8 cellular contexts compared by ENCODE assay signal in the genomic region with DNA sequence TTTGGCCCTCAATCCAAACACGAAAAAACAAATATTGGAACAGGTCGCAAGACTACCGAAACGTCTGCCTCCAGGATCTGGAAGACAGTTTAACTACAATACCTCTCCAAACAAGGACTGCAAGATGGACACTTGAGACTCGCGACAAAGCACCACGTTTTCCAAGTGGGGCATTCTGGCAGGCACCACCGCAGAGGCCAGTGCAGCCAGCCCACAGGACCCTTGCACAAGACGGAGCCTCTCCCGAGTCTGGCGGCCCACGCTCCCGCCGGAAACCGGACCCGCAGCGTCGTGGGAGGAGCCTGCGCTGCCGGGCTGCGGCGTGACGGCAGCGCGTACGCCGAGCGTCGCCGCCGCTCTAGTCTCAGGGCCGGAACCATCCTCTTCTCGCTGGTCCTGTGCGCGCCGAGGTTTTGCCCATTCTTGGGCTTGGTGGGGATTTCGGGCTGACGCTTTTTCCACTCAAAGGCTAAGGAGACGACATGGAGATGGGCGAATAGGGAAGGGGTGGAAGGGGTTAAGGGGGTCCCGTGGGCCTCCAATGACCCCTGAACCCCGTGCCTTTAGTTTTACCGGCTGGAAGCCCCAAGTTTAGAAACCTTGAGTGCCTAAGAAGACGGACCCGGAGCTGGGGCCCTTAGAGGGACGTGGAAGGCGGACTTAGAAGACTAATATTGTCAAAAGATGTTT. TPM values are rescaled to one million over a fixed set of nuclear protein-coding genes. Genes with fewer than 3 reads are reported as not detected.
DNase-seq lines count a peak whose midpoint lies in the region; ATAC-seq and TF ChIP-seq lines count a peak whose summit lies in the region.

A gene (minus strand): TSS at position 283 of the 690 bp plus-strand sequence. CDS start 109 bp downstream, at position 174.

- H3K4me3 Mint-ChIP-seq in WTC11 = peak within 1 kb of the TSS; percentile 93

- peak; percentile 75 for DNase-seq in NCI-H2196 treated with DMSO at 0.1 percent for 48 hours (lab: John Stamatoyannopoulos, UW; ENCODE audit: unreplicated experiment)
- DNase-seq in WTC11 (ENCODE audit: low spot score) = peak; percentile 60
- DNase-seq in cardiac fibroblast (ENCODE audit: low read depth in 2 of 2) = peak; percentile 78 to 85
- peak; percentile 67 for DNase-seq in islet precursor cell
- peak; percentile 64 to 76 (median 71) for DNase-seq in stimulated activated CD4-positive, alpha-beta T cell treated with anti-CD3 and anti-CD28 coated beads, Interleukin-12 subunit alpha, Interleukin-12 subunit beta, amount 100 ng/mL, for 48 hours (ENCODE audit: low read depth in 2 of 3, low spot score in 1 of 3)

- H3K9me3 Mint-ChIP-seq in WTC11 = peaks cover 39% of the 10 kb centered on the region

- H3K4me3 ChIP-seq in ACC112 (ENCODE audit: low read depth, low read length) (peak within 1 kb of the TSS; percentile 97), cardiac fibroblast (replicated peaks in 1 of 2; ENCODE audit: low read depth in 2 of 2, low read length in 2 of 2) (peak within 1 kb of the TSS; percentile 82 to 95)

- peaks cover 19% of the 10 kb centered on the region for H3K36me3 Mint-ChIP-seq in WTC11

- TF ChIP-seq CTCF in WTC11 (IDR thresholded peaks at IDR 0.05) (no peak), cardiac fibroblast (IDR thresholded peaks at IDR 0.05; ENCODE audit: low read depth, low read length) (no peak)

- H3K4me1 ChIP-seq in ACC112 (ENCODE audit: control insufficient read depth, insufficient read depth, low read length, unreplicated experiment) = peaks cover 21% of the 10 kb centered on the region

- peaks cover 31% of the 10 kb centered on the region for H3K27me3 Mint-ChIP-seq in WTC11 (ENCODE audit: low read depth)

- peak within 1 kb of the TSS; percentile 98 for H2AFZ ChIP-seq in ACC112 (ENCODE audit: low read length, unreplicated experiment)

- CTCF ChIA-PET in WTC11 (lab: Charles Lee) = interaction anchor here (1.3 kb wide), 1 partner anchor 24 kb away, joined by 13 read pairs; no protein-coding TSS in a partner anchor

- ATAC-seq in GM18861 (IDR thresholded peaks at IDR 0.05; ENCODE audit: unreplicated experiment) (peak; percentile 99), HG03095 (IDR thresholded peaks at IDR 0.05; ENCODE audit: unreplicated experiment) (peak; percentile 100), WTC11 (peak; percentile 99)

- H3K36me3 ChIP-seq in ACC112 (ENCODE audit: insufficient read depth, low read length) = peaks cover 10% of the 10 kb centered on the region

- H3K79me2 ChIP-seq in ACC112 (ENCODE audit: control insufficient read depth, insufficient read depth, low read length, unreplicated experiment) = peaks cover 37% of the 10 kb centered on the region

- H3K27ac ChIP-seq in ACC112 (ENCODE audit: low read depth, low read length) = peak within 1 kb of the TSS; percentile 51

- no peaks in the 10 kb centered on the region for H3K27me3 ChIP-seq in ACC112 (ENCODE audit: insufficient read depth, low read length)

- POLR2A ChIA-PET in WTC11 (lab: Charles Lee) = no interaction called here

- H3K27ac Mint-ChIP-seq in WTC11 = peak within 1 kb of the TSS; percentile 82

- peaks cover 16% of the 10 kb centered on the region for H3K4me1 Mint-ChIP-seq in WTC11

TF ChIP-seq in WTC11, 78 proteins besides CTCF, POLR2A, EP300 and RAD21 (continues in another document):
- TF ChIP-seq CBFB (CRISPR knock-in tag; IDR thresholded peaks at IDR 0.05; ENCODE audit: low read depth) = no peak
- peak; percentile 80; the same call in 1 of the 2 replicates for TF ChIP-seq TEAD1 (CRISPR knock-in tag; IDR thresholded peaks at IDR 0.05)
- TF ChIP-seq, protein P1, sequence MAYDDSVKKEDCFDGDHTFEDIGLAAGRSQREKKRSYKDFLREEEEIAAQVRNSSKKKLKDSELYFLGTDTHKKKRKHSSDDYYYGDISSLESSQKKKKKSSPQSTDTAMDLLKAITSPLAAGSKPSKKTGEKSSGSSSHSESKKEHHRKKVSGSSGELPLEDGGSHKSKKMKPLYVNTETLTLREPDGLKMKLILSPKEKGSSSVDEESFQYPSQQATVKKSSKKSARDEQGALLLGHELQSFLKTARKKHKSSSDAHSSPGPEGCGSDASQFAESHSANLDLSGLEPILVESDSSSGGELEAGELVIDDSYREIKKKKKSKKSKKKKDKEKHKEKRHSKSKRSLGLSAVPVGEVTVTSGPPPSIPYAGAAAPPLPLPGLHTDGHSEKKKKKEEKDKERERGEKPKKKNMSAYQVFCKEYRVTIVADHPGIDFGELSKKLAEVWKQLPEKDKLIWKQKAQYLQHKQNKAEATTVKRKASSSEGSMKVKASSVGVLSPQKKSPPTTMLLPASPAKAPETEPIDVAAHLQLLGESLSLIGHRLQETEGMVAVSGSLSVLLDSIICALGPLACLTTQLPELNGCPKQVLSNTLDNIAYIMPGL (CRISPR knock-in tag; IDR thresholded peaks at IDR 0.05) = peak; percentile 78; the same call in 1 of the 2 replicates
- no peak for TF ChIP-seq NFE2L1 (CRISPR knock-in tag; IDR thresholded peaks at IDR 0.05)
- TF ChIP-seq, protein P2, sequence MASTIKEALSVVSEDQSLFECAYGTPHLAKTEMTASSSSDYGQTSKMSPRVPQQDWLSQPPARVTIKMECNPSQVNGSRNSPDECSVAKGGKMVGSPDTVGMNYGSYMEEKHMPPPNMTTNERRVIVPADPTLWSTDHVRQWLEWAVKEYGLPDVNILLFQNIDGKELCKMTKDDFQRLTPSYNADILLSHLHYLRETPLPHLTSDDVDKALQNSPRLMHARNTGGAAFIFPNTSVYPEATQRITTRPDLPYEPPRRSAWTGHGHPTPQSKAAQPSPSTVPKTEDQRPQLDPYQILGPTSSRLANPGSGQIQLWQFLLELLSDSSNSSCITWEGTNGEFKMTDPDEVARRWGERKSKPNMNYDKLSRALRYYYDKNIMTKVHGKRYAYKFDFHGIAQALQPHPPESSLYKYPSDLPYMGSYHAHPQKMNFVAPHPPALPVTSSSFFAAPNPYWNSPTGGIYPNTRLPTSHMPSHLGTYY (CRISPR knock-in tag; IDR thresholded peaks at IDR 0.05) = no peak
- TF ChIP-seq, protein P3, sequence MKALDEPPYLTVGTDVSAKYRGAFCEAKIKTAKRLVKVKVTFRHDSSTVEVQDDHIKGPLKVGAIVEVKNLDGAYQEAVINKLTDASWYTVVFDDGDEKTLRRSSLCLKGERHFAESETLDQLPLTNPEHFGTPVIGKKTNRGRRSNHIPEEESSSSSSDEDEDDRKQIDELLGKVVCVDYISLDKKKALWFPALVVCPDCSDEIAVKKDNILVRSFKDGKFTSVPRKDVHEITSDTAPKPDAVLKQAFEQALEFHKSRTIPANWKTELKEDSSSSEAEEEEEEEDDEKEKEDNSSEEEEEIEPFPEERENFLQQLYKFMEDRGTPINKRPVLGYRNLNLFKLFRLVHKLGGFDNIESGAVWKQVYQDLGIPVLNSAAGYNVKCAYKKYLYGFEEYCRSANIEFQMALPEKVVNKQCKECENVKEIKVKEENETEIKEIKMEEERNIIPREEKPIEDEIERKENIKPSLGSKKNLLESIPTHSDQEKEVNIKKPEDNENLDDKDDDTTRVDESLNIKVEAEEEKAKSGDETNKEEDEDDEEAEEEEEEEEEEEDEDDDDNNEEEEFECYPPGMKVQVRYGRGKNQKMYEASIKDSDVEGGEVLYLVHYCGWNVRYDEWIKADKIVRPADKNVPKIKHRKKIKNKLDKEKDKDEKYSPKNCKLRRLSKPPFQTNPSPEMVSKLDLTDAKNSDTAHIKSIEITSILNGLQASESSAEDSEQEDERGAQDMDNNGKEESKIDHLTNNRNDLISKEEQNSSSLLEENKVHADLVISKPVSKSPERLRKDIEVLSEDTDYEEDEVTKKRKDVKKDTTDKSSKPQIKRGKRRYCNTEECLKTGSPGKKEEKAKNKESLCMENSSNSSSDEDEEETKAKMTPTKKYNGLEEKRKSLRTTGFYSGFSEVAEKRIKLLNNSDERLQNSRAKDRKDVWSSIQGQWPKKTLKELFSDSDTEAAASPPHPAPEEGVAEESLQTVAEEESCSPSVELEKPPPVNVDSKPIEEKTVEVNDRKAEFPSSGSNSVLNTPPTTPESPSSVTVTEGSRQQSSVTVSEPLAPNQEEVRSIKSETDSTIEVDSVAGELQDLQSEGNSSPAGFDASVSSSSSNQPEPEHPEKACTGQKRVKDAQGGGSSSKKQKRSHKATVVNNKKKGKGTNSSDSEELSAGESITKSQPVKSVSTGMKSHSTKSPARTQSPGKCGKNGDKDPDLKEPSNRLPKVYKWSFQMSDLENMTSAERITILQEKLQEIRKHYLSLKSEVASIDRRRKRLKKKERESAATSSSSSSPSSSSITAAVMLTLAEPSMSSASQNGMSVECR (CRISPR knock-in tag; IDR thresholded peaks at IDR 0.05; ENCODE audit: borderline replicate concordance) = peak; percentile 77; the same call in 1 of the 2 replicates
- TF ChIP-seq, protein P4, sequence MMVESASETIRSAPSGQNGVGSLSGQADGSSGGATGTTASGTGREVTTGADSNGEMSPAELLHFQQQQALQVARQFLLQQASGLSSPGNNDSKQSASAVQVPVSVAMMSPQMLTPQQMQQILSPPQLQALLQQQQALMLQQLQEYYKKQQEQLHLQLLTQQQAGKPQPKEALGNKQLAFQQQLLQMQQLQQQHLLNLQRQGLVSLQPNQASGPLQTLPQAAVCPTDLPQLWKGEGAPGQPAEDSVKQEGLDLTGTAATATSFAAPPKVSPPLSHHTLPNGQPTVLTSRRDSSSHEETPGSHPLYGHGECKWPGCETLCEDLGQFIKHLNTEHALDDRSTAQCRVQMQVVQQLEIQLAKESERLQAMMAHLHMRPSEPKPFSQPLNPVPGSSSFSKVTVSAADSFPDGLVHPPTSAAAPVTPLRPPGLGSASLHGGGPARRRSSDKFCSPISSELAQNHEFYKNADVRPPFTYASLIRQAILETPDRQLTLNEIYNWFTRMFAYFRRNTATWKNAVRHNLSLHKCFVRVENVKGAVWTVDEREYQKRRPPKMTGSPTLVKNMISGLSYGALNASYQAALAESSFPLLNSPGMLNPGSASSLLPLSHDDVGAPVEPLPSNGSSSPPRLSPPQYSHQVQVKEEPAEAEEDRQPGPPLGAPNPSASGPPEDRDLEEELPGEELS (CRISPR knock-in tag; IDR thresholded peaks at IDR 0.05) = peak; percentile 73
- no peak for TF ChIP-seq ZNF138 (CRISPR knock-in tag; conservative IDR thresholded peaks at IDR 0.05)
- TF ChIP-seq, protein P5, sequence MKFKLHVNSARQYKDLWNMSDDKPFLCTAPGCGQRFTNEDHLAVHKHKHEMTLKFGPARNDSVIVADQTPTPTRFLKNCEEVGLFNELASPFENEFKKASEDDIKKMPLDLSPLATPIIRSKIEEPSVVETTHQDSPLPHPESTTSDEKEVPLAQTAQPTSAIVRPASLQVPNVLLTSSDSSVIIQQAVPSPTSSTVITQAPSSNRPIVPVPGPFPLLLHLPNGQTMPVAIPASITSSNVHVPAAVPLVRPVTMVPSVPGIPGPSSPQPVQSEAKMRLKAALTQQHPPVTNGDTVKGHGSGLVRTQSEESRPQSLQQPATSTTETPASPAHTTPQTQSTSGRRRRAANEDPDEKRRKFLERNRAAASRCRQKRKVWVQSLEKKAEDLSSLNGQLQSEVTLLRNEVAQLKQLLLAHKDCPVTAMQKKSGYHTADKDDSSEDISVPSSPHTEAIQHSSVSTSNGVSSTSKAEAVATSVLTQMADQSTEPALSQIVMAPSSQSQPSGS (CRISPR knock-in tag; IDR thresholded peaks at IDR 0.05; ENCODE audit: borderline replicate concordance, low read depth) = no peak
- peak; percentile 60 for TF ChIP-seq FOXK1 (CRISPR knock-in tag; IDR thresholded peaks at IDR 0.05)

RNA-seq across cellular contexts. Expression of the gene that starts here (rescaled TPM):
- 21.0 to 23.3 TPM (median 22.2 TPM) in 3 replicates for total RNA-seq in WTC11 (2021)

Comparison
In these comparisons a context has a peak if more than half of its experiments do, and no peak if none do; other contexts are left out.
1. Peak in every context shown above with its lines: DNase-seq, ATAC-seq, H3K4me3 ChIP-seq and H3K27ac ChIP-seq.